In genomic region chr15:63231717-63232116, GRCh38 we compare ENCODE assay signal across 10 cellular contexts. TPM values are rescaled to one million over a fixed set of nuclear protein-coding genes. Genes with fewer than 3 reads are reported as not detected.
DNase-seq lines count a peak whose midpoint lies in the region; ATAC-seq and TF ChIP-seq lines count a peak whose summit lies in the region.
"Had no signal": no experiment of that assay in that cellular context is flagged by ENCODE, and none has a peak within 500 bp of the region (broad histone marks: within the 10 kb centered on the region; RNA-seq: fewer than 3 reads in every experiment).

No MANE protein-coding gene starts in this region.

- peak; percentile 14 for DNase-seq in SKM-1 (lab: John Stamatoyannopoulos, UW; ENCODE audit: unreplicated experiment)
- no peak for DNase-seq in SKM-1 treated with dmso at 0.1 percent for 144 hours (lab: John Stamatoyannopoulos, UW; ENCODE audit: unreplicated experiment)
- DNase-seq in NCI-H82 (lab: John Stamatoyannopoulos, UW), result peak; percentile 69
- DNase-seq in osteocyte (ENCODE audit: extremely low spot score, unreplicated experiment), result no peak
- no peak for DNase-seq in body of pancreas
- DNase-seq in vagina (ENCODE audit: extremely low spot score in 2 of 2), result no peak
- DNase-seq: NCI-H748 treated with DMSO at 0.1 percent for 48 hours, stomach had no signal

- 64 to 82% methylated on average over 1 of the region's 1 CpG for WGBS in body of pancreas, 2 donors

- H3K4me3 Mint-ChIP-seq in dendritic cell treated with granulocyte-macrophage colony-stimulating factor and Interleukin-4, amounts not matched to agents 40 ng/mL and 50 ng/mL, for 4 days, result no peak overlapping the region
- H3K4me3 Mint-ChIP-seq in osteocyte (ENCODE audit: unreplicated experiment), result no peak overlapping the region

- H3K27ac ChIP-seq in body of pancreas, result no peak overlapping the region
- no peak overlapping the region for H3K27ac ChIP-seq in vagina

- H3K36me3 ChIP-seq in body of pancreas (replicated peaks in 1 of 2; ENCODE audit: insufficient read depth in 1 of 2, low read depth in 2 of 2) (no peaks in the 10 kb centered on the region), vagina (no peaks in the 10 kb centered on the region)
- H3K36me3 ChIP-seq: stomach had no signal

- peaks cover 31% of the 10 kb centered on the region for H3K4me1 Mint-ChIP-seq in dendritic cell treated with granulocyte-macrophage colony-stimulating factor and Interleukin-4, amounts not matched to agents 40 ng/mL and 50 ng/mL, for 4 days (ENCODE audit: low read depth)
- H3K4me1 Mint-ChIP-seq in osteocyte (ENCODE audit: unreplicated experiment), result peaks cover 70% of the 10 kb centered on the region

- peaks cover 7% of the 10 kb centered on the region for H3K36me3 Mint-ChIP-seq in dendritic cell treated with granulocyte-macrophage colony-stimulating factor and Interleukin-4, amounts not matched to agents 40 ng/mL and 50 ng/mL, for 4 days (ENCODE audit: low read depth)
- H3K36me3 Mint-ChIP-seq in osteocyte (ENCODE audit: unreplicated experiment), result no peaks in the 10 kb centered on the region

- H3K9me3 ChIP-seq in body of pancreas, result no peaks in the 10 kb centered on the region
- H3K9me3 ChIP-seq in vagina, result no peaks in the 10 kb centered on the region
- H3K9me3 ChIP-seq: stomach had no signal

- peak overlapping the region; percentile 25 for H3K27ac Mint-ChIP-seq in dendritic cell treated with granulocyte-macrophage colony-stimulating factor and Interleukin-4, amounts not matched to agents 40 ng/mL and 50 ng/mL, for 4 days
- peak overlapping the region; percentile 23 for H3K27ac Mint-ChIP-seq in osteocyte (ENCODE audit: unreplicated experiment)

- no peaks in the 10 kb centered on the region for H3K27me3 ChIP-seq in body of pancreas
- H3K27me3 ChIP-seq in vagina, result no peaks in the 10 kb centered on the region
- H3K27me3 ChIP-seq: stomach had no signal

- no peaks in the 10 kb centered on the region for H3K9me3 Mint-ChIP-seq in dendritic cell treated with granulocyte-macrophage colony-stimulating factor and Interleukin-4, amounts not matched to agents 40 ng/mL and 50 ng/mL, for 4 days
- no peaks in the 10 kb centered on the region for H3K9me3 Mint-ChIP-seq in osteocyte (ENCODE audit: unreplicated experiment)

- TF ChIP-seq POLR2A in body of pancreas (IDR thresholded peaks at IDR 0.05), result no peak
- TF ChIP-seq POLR2A in vagina (IDR thresholded peaks at IDR 0.05), result no peak

- no peak for TF ChIP-seq CTCF in osteocyte (IDR thresholded peaks at IDR 0.05)
- no peak for TF ChIP-seq CTCF in body of pancreas (IDR thresholded peaks at IDR 0.05)
- TF ChIP-seq CTCF in vagina (IDR thresholded peaks at IDR 0.05), result no peak

- H3K4me1 ChIP-seq in body of pancreas, result peaks cover 21% of the 10 kb centered on the region
- peaks cover 37% of the 10 kb centered on the region for H3K4me1 ChIP-seq in vagina

- H3K27me3 Mint-ChIP-seq in dendritic cell treated with granulocyte-macrophage colony-stimulating factor and Interleukin-4, amounts not matched to agents 40 ng/mL and 50 ng/mL, for 4 days, result no peaks in the 10 kb centered on the region
- H3K27me3 Mint-ChIP-seq in osteocyte (ENCODE audit: unreplicated experiment), result no peaks in the 10 kb centered on the region

- H3K4me3 ChIP-seq in body of pancreas (no peak overlapping the region), vagina (no peak overlapping the region)
- H3K4me3 ChIP-seq: stomach had no signal

- intact Hi-C loops in dendritic cell treated with granulocyte-macrophage colony-stimulating factor and Interleukin-4, amounts not matched to agents 40 ng/mL and 50 ng/mL, for 4 days (cut with micrococcal nuclease), result no loop called here
- intact Hi-C loops in body of pancreas (cut with DNase I), result no loop called here
- intact Hi-C loops in vagina (cut with DNase I), result no loop called here

- ATAC-seq in body of pancreas (no peak), HG02885 (IDR thresholded peaks at IDR 0.05; ENCODE audit: poor library complexity, unreplicated experiment) (no peak)

RNA-seq across cellular contexts. Expression of gene RAB8B, which starts 42.3 kb away (rescaled TPM):
- total RNA-seq in osteocyte, result 27.9 and 29.8 TPM in 2 replicates
- 10 to 100 TPM; 12.5 to 14.0 TPM for total RNA-seq in body of pancreas
- total RNA-seq in vagina, result 29.5 TPM

RNA-seq across cellular contexts. Expression of gene APH1B, which starts 45.7 kb away (rescaled TPM):
- total RNA-seq in osteocyte (13.9 and 15.9 TPM in 2 replicates), body of pancreas (10 to 100 TPM in 1 of 2 donors, 1 to 10 TPM in 1; 6.9 to 12.7 TPM), vagina (22.8 TPM)

Comparison
In these comparisons a context has a peak if more than half of its experiments do, and no peak if none do; other contexts are left out.
1. DNase-seq: peak in SKM-1 (single experiment) and NCI-H82 (single experiment); none in SKM-1 treated with dmso at 0.1 percent for 144 hours (single experiment), osteocyte (single experiment), body of pancreas (0 of 4) and vagina (0 of 2).